ENCODE assay signal across 8 cellular contexts in the genomic region with DNA sequence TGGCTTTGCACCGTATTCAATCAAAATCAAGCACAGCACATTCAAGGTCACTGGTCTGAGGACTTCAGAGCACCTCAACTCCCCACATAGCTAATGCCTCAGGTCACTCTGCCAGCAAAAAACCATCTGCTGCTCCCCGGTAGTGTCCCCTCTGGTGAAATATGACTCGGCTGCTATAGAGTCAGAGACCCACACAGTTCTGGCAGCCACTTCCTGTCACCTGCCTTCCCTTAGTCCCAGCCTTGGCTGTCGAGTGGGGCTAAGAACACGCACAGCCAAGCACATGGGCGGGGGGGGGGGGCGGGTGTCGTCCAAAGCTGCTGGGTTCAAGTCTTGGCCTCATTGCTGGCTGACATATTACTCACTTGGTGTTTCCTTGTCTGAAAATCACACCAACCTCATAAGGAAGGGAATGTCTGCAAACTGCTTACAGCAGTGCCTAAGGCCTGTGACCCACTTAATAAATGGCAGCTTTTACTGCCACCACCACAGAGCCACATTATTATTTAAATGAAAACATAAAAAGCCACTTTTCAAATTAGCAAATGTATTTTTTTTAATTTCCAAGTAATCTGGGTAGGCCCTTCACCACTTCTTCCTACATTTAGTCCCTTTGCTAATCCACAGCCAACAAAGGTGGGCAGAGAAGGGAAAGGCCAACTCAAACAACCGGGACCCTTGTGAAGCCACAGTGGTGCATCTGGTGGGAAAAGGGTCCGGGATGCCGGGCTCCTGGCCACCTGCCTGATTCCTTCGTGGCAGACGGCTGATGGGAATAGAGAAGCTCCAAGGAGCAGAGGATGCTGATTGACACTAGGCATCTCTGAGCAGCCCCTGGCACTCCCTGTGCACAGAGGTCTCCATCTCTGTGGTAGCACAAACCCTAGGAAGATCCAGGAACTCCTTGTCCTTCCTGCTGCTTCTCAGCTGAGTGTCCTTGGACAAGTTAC. TPM values are rescaled to one million over a fixed set of nuclear protein-coding genes. Genes with fewer than 3 reads are reported as not detected.
DNase-seq lines count a peak whose midpoint lies in the region; ATAC-seq and TF ChIP-seq lines count a peak whose summit lies in the region.

No MANE protein-coding gene starts in this region.

- H3K27ac Mint-ChIP-seq in central memory CD8-positive, alpha-beta T cell (ENCODE audit: low read depth): peak overlapping the region; percentile 74
- H3K27ac Mint-ChIP-seq in stimulated activated naive CD8-positive, alpha-beta T cell treated with anti-CD3 and anti-CD28 coated beads, Interleukin-15, amount 100 ng/mL, for 72 hours: peak overlapping the region in 1 of 2 donors; percentile 86

- no peaks in the 10 kb centered on the region for H3K27me3 ChIP-seq in esophagus muscularis mucosa

- H3K36me3 ChIP-seq in esophagus muscularis mucosa: peaks cover 32 to 68% (median 55%) of the 10 kb centered on the region in 4 donors

- intact Hi-C loops in esophagus muscularis mucosa (cut with DNase I): no loop called here

- H3K9me3 Mint-ChIP-seq in central memory CD8-positive, alpha-beta T cell: no peaks in the 10 kb centered on the region
- H3K9me3 Mint-ChIP-seq in stimulated activated naive CD8-positive, alpha-beta T cell treated with anti-CD3 and anti-CD28 coated beads, Interleukin-15, amount 100 ng/mL, for 72 hours: no peaks in the 10 kb centered on the region

- H3K36me3 Mint-ChIP-seq in central memory CD8-positive, alpha-beta T cell (ENCODE audit: insufficient read depth): peaks cover 25% of the 10 kb centered on the region

- TF ChIP-seq CTCF in esophagus muscularis mucosa (IDR thresholded peaks at IDR 0.05): no peak

- TF ChIP-seq EP300 in esophagus muscularis mucosa (IDR thresholded peaks at IDR 0.05): no peak

- WGBS in esophagus muscularis mucosa: 66% methylated on average over 13 of the region's 13 CpGs

- no peaks in the 10 kb centered on the region for H3K27me3 Mint-ChIP-seq in central memory CD8-positive, alpha-beta T cell
- no peaks in the 10 kb centered on the region for H3K27me3 Mint-ChIP-seq in stimulated activated naive CD8-positive, alpha-beta T cell treated with anti-CD3 and anti-CD28 coated beads, Interleukin-15, amount 100 ng/mL, for 72 hours

- TF ChIP-seq POLR2A in esophagus muscularis mucosa (IDR thresholded peaks at IDR 0.05; ENCODE audit: low read depth): no peak

- no peak overlapping the region for H3K4me3 Mint-ChIP-seq in central memory CD8-positive, alpha-beta T cell
- H3K4me3 Mint-ChIP-seq in stimulated activated naive CD8-positive, alpha-beta T cell treated with anti-CD3 and anti-CD28 coated beads, Interleukin-15, amount 100 ng/mL, for 72 hours: peak overlapping the region in 1 of 2 donors; percentile 15

- peaks cover 13 to 25% (median 22%) of the 10 kb centered on the region in 4 donors for H3K4me1 ChIP-seq in esophagus muscularis mucosa

- no peak overlapping the region for H3K27ac ChIP-seq in esophagus muscularis mucosa (replicated peaks in 1 of 4)

- H3K4me1 Mint-ChIP-seq in central memory CD8-positive, alpha-beta T cell: peaks cover 8% of the 10 kb centered on the region
- peaks cover 35% of the 10 kb centered on the region for H3K4me1 Mint-ChIP-seq in stimulated activated naive CD8-positive, alpha-beta T cell treated with anti-CD3 and anti-CD28 coated beads, Interleukin-15, amount 100 ng/mL, for 72 hours

- DNase-seq in activated gamma-delta T cell treated with Interleukin-2 at 50 U/mL for 16 hours: peak; percentile 52
- DNase-seq in activated gamma-delta T cell (lab: John Stamatoyannopoulos, UW): no peak
- DNase-seq in SHP77 treated with DMSO at 0.1 percent for 48 hours (lab: John Stamatoyannopoulos, UW): peak; percentile 88
- DNase-seq in central memory CD8-positive, alpha-beta T cell (ENCODE audit: low spot score in 2 of 2): peak in 1 of 2 donors; percentile 22
- peak; percentile 36 to 60 for DNase-seq in stimulated activated naive CD8-positive, alpha-beta T cell treated with anti-CD3 and anti-CD28 coated beads, Interleukin-15, amount 100 ng/mL, for 72 hours
- no peak for DNase-seq in NCI-H526 treated with DMSO at 0.1 percent for 48 hours (lab: John Stamatoyannopoulos, UW)
- DNase-seq in esophagus muscularis mucosa (ENCODE audit: extremely low spot score): no peak
- no peak for DNase-seq in cortex of kidney (lab: John Stamatoyannopoulos, UW)

- H3K4me3 ChIP-seq in esophagus muscularis mucosa: no peak overlapping the region

- peak; percentile 98 for ATAC-seq in central memory CD8-positive, alpha-beta T cell (replicated peaks; ENCODE audit: extremely low read depth, poor library complexity, severe bottlenecking)
- ATAC-seq in stimulated activated naive CD8-positive, alpha-beta T cell treated with anti-CD3 and anti-CD28 coated beads, Interleukin-15, amount 100 ng/mL, for 72 hours: peak; percentile 100

- H3K9me3 ChIP-seq in esophagus muscularis mucosa: no peaks in the 10 kb centered on the region

RNA-seq across cellular contexts. Expression of a gene that starts 37.3 kb away (rescaled TPM):
- 10 to 100 TPM; 13.3 to 22.4 (median 16.6) TPM for total RNA-seq in esophagus muscularis mucosa

RNA-seq across cellular contexts. Expression of a gene that starts 37.7 kb away (rescaled TPM):
- 10 to 100 TPM; 40.4 to 65.1 (median 45.5) TPM for total RNA-seq in esophagus muscularis mucosa

Comparison
In these comparisons a context has a peak if more than half of its experiments do, and no peak if none do; other contexts are left out.
1. DNase-seq: peak in activated gamma-delta T cell treated with Interleukin-2 at 50 U/mL for 16 hours (single experiment), SHP77 treated with DMSO at 0.1 percent for 48 hours (single experiment) and stimulated activated naive CD8-positive, alpha-beta T cell treated with anti-CD3 and anti-CD28 coated beads, Interleukin-15, amount 100 ng/mL, for 72 hours (2 of 2); none in activated gamma-delta T cell (single experiment), NCI-H526 treated with DMSO at 0.1 percent for 48 hours (single experiment), esophagus muscularis mucosa (single experiment) and cortex of kidney (single experiment).